Comparison of ENCODE assay signal across 12 cellular contexts in the genomic region with DNA sequence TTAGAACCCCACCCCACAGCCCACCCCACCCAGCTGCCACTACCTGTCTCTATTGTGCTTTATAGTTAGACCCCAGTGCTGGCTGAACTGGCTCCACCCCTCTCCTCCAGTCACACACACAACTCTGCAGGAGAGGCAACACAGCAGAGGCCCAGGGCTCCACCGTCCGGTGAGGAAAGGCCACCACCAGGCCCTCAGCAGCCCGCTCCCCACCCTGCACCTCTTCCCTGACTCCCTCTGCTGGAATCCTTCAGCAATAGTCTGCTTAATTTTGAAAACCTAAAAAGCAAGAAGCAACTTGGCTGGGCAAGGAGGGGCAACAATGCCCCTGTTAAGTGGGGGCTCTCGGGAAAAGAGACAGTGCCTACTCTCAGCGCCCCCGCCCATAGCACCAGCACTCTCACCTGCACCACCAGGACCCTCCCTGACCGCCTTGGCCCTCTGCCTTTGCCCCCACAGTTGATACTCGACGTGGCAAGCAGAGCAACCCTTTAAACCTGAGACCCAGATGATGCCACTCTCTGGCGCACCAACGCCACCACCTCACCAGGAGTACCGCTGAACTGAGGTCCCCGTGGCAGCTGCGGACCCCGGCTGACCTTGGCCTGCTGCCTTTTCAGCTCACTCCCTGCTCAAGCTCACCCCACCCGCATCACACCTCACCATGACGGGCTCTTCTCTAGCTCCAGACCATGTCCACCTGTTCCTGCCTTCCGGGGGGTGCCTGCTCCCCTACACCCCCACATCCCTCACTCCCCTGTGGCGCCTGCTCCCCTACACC. TPM values are rescaled to one million over a fixed set of nuclear protein-coding genes. Genes with fewer than 3 reads are reported as not detected.
DNase-seq lines count a peak whose midpoint lies in the region; ATAC-seq and TF ChIP-seq lines count a peak whose summit lies in the region.
"Had no signal": no experiment of that assay in that cellular context is flagged by ENCODE, and none has a peak within 500 bp of the region (broad histone marks: within the 10 kb centered on the region; RNA-seq: fewer than 3 reads in every experiment).

No MANE protein-coding gene starts in this region.

- DNase-seq in SK-MEL-5 (ENCODE audit: low read depth, low spot score) = peak; percentile 58
- peak; percentile 38 to 44 for DNase-seq in fibroblast of lung (ENCODE audit: low read depth in 2 of 2)
- no peak for DNase-seq in left lung
- DNase-seq in type B pancreatic cell (ENCODE audit: extremely low spot score, unreplicated experiment) = no peak
- DNase-seq in KG1 (lab: John Stamatoyannopoulos, UW) = no peak
- DNase-seq: DMS153; stimulated activated CD4-positive, alpha-beta T cell treated with anti-CD3 and anti-CD28 coated beads, Interleukin-2, amount 100 ng/mL, for 48 hours had no signal

- H3K4me1 ChIP-seq in fibroblast of lung (ENCODE audit: control insufficient read depth, extremely low read depth, insufficient read depth, low read length) (no peaks in the 10 kb centered on the region), left lung (peaks cover 0 to 6% of the 10 kb centered on the region in 2 donors)

- no peaks in the 10 kb centered on the region for H3K9me3 Mint-ChIP-seq in type B pancreatic cell
- H3K9me3 Mint-ChIP-seq: natural killer cell treated with Interleukin-12 subunit alpha and Interleukin-12 subunit beta and Interleukin-15 and Interleukin-18, amount 100 ng/mL, for 72 hours; T-helper 2 cell treated with Interferon-gamma antibody and Interleukin-4, amounts not matched to agents 5 μg/mL and 100 μg/mL, for 36 hours had no signal

- H3K4me3 Mint-ChIP-seq in type B pancreatic cell = no peak overlapping the region
- H3K4me3 Mint-ChIP-seq: natural killer cell treated with Interleukin-12 subunit alpha and Interleukin-12 subunit beta and Interleukin-15 and Interleukin-18, amount 100 ng/mL, for 72 hours; T-helper 2 cell treated with Interferon-gamma antibody and Interleukin-4, amounts not matched to agents 5 μg/mL and 100 μg/mL, for 36 hours had no signal

- H3K79me2 ChIP-seq in fibroblast of lung (ENCODE audit: control insufficient read depth, insufficient read depth, low read length) = no peaks in the 10 kb centered on the region

- intact Hi-C loops in left lung (cut with DNase I) = loop anchor here in 1 of 2 donors (10.0 kb wide), 1 partner anchor 945 kb away; no protein-coding TSS in a partner anchor

- H3K27me3 Mint-ChIP-seq in type B pancreatic cell = no peaks in the 10 kb centered on the region
- H3K27me3 Mint-ChIP-seq: natural killer cell treated with Interleukin-12 subunit alpha and Interleukin-12 subunit beta and Interleukin-15 and Interleukin-18, amount 100 ng/mL, for 72 hours had no signal

- H3K9me3 ChIP-seq in fibroblast of lung (ENCODE audit: control insufficient read depth, insufficient read depth, low read depth, low read length) (no peaks in the 10 kb centered on the region), left lung (no peaks in the 10 kb centered on the region)

- peak; percentile 59 for ATAC-seq in left lung
- ATAC-seq in HG03571 (IDR thresholded peaks at IDR 0.05; ENCODE audit: unreplicated experiment) = no peak
- no peak for ATAC-seq in HG02571 (IDR thresholded peaks at IDR 0.05; ENCODE audit: unreplicated experiment)
- ATAC-seq: natural killer cell treated with Interleukin-12 subunit alpha and Interleukin-12 subunit beta and Interleukin-15 and Interleukin-18, amount 100 ng/mL, for 72 hours had no signal

- peaks cover 48% of the 10 kb centered on the region for H3K36me3 Mint-ChIP-seq in type B pancreatic cell

- no peak overlapping the region for H3K4me2 ChIP-seq in fibroblast of lung (ENCODE audit: extremely low read depth, insufficient read depth, low read length)

- no peak overlapping the region for H2AFZ ChIP-seq in fibroblast of lung (ENCODE audit: low read length)

- H4K20me1 ChIP-seq in fibroblast of lung (ENCODE audit: control insufficient read depth, extremely low read depth, insufficient read depth, low read length) = no peaks in the 10 kb centered on the region

- H3K27ac ChIP-seq in fibroblast of lung (ENCODE audit: insufficient read depth, low read length) (no peak overlapping the region), left lung (no peak overlapping the region)

- H3K4me1 Mint-ChIP-seq in type B pancreatic cell (ENCODE audit: unreplicated experiment) = no peaks in the 10 kb centered on the region

- no peak overlapping the region for H3K9ac ChIP-seq in fibroblast of lung (ENCODE audit: insufficient read depth, low read length)

- H3K27me3 ChIP-seq in fibroblast of lung (ENCODE audit: control insufficient read depth, insufficient read depth, low read length) (no peaks in the 10 kb centered on the region), left lung (no peaks in the 10 kb centered on the region)

- H3K4me3 ChIP-seq in fibroblast of lung (replicated peaks in 1 of 4; ENCODE audit: control extremely low read depth in 1 of 4, insufficient read depth in 1 of 4, low read depth in 3 of 4, low read length in 4 of 4) = no peak overlapping the region
- H3K4me3 ChIP-seq in left lung = no peak overlapping the region

- in situ Hi-C loops in SK-MEL-5 (cut with HindIII; ENCODE audit: low pct_unique_long_range_greater_than_20kb, low sequenced_read_pairs) = no loop called here

- TF ChIP-seq CTCF in fibroblast of lung (conservative IDR thresholded peaks at IDR 0.05 in 1 of 2, IDR thresholded peaks at IDR 0.05 in 1 of 2; ENCODE audit: low read depth in 1 of 2, low read length in 2 of 2) = peak in 1 of 2 donors; percentile 52
- no peak for TF ChIP-seq CTCF in left lung (IDR thresholded peaks at IDR 0.05)
- peak; percentile 76 for TF ChIP-seq CTCF in type B pancreatic cell (conservative IDR thresholded peaks at IDR 0.05)

- H3K36me3 ChIP-seq in fibroblast of lung (ENCODE audit: control insufficient read depth, insufficient read depth, low read length) (peaks cover 3% of the 10 kb centered on the region), left lung (peaks cover 0 to 70% of the 10 kb centered on the region in 2 donors)

- no peak overlapping the region for H3K27ac Mint-ChIP-seq in type B pancreatic cell
- H3K27ac Mint-ChIP-seq: T-helper 2 cell treated with Interferon-gamma antibody and Interleukin-4, amounts not matched to agents 5 μg/mL and 100 μg/mL, for 36 hours had no signal

RNA-seq across cellular contexts. Expression of gene NDUFA10, which starts 45.7 kb away (rescaled TPM):
- 193 and 233 TPM in 2 replicates for total RNA-seq in SK-MEL-5 (2014; rRNA removed; shearing (Covaris generic))
- polyA plus RNA-seq in SK-MEL-5 (2015; cell fraction: cytosol; rRNA removed) = 109 and 132 TPM in 2 replicates
- 300 and 318 TPM in 2 replicates for polyA plus RNA-seq in SK-MEL-5 (2015; cell fraction: nucleus; rRNA removed)
- 70.4 and 77.8 TPM in 2 replicates for total RNA-seq in fibroblast of lung
- 122 and 126 TPM in 2 replicates for polyA plus RNA-seq in fibroblast of lung
- 117 and 119 TPM in 2 replicates for polyA plus RNA-seq in fibroblast of lung (2012)
- 144 and 196 TPM in 2 replicates for polyA minus RNA-seq in fibroblast of lung (ENCODE audit: low replicate concordance)
- total RNA-seq in left lung = 10 to 100 TPM; 87.9 to 98.8 TPM
- 121 and 136 TPM in 2 replicates for total RNA-seq in type B pancreatic cell (ENCODE audit: low replicate concordance)

RNA-seq across cellular contexts. Expression of gene OR6B2, which starts 50.8 kb away (rescaled TPM):
- not detected in 2 replicates for total RNA-seq in SK-MEL-5 (2014; rRNA removed; shearing (Covaris generic))
- polyA plus RNA-seq in SK-MEL-5 (2015; cell fraction: cytosol; rRNA removed) = not detected in 2 replicates
- polyA plus RNA-seq in SK-MEL-5 (2015; cell fraction: nucleus; rRNA removed) = not detected in 2 replicates
- total RNA-seq in fibroblast of lung (not detected in 2 replicates), left lung (not detected), type B pancreatic cell (ENCODE audit: low replicate concordance) (not detected in 2 replicates)
- not detected in 2 replicates for polyA plus RNA-seq in fibroblast of lung
- polyA plus RNA-seq in fibroblast of lung (2012) = not detected in 2 replicates
- not detected in 2 replicates for polyA minus RNA-seq in fibroblast of lung (ENCODE audit: low replicate concordance)
- total RNA-seq: bronchial epithelial cell; natural killer cell treated with Interleukin-12 subunit alpha and Interleukin-12 subunit beta and Interleukin-15 and Interleukin-18, amount 100 ng/mL, for 72 hours had no signal

Comparison
In these comparisons a context has a peak if more than half of its experiments do, and no peak if none do; other contexts are left out.
1. DNase-seq: peak in SK-MEL-5 (single experiment) and fibroblast of lung (2 of 2); none in left lung (0 of 2), type B pancreatic cell (single experiment) and KG1 (single experiment).